In the genomic region with DNA sequence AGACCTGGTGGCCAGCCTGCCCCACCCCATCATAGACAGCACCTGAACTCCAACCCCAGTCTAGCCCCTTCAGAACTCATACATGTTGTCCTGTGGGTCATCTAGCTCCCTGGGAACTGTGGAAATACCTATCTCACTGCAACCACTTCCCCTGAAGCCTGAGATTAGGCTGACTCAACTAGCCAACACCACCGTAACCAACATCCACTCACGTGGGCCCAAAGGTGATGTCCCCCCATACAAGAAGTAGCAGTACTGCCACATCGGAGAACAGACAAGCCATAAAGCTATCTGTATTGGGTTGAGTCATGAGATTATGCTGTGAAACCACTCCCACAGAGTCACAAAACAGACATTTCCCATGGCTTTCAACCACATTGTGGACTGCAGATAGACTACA, we compare ENCODE assay signal across 20 cellular contexts. TPM values are rescaled to one million over a fixed set of nuclear protein-coding genes. Genes with fewer than 3 reads are reported as not detected.
DNase-seq lines count a peak whose midpoint lies in the region; ATAC-seq, FAIRE-seq and TF ChIP-seq lines count a peak whose summit lies in the region.
"Had no signal": no experiment of that assay in that cellular context is flagged by ENCODE, and none has a peak within 500 bp of the region (broad histone marks: within the 10 kb centered on the region; RNA-seq: fewer than 3 reads in every experiment).

No MANE protein-coding gene starts in this region.

- peak; percentile 85 for ATAC-seq in HG02610 (IDR thresholded peaks at IDR 0.05; ENCODE audit: unreplicated experiment)
- peak; percentile 79 for ATAC-seq in HG03442 (IDR thresholded peaks at IDR 0.05; ENCODE audit: unreplicated experiment)
- no peak; the same call in 1 of the 3 replicates for ATAC-seq in GM12878
- ATAC-seq: CD8-positive, alpha-beta T cell; HCT116 had no signal

- BruUV-seq in GM12878 (replicated peaks; lab: Mats Ljungman, UMichigan): no TSS peak

- no peak for TF ChIP-seq CTCF in GM12878 (IDR thresholded peaks at IDR 0.05 in 2 of 3, conservative IDR thresholded peaks at IDR 0.05 in 1 of 3; ENCODE audit: control insufficient read depth in 2 of 3, extremely low read depth in 1 of 3, insufficient read depth in 1 of 3, low read depth in 3 of 3, low read length in 3 of 3)
- TF ChIP-seq CTCF in osteocyte (IDR thresholded peaks at IDR 0.05): no peak
- TF ChIP-seq CTCF in progenitor cell of endocrine pancreas (IDR thresholded peaks at IDR 0.05; ENCODE audit: unreplicated experiment): no peak

- no peaks in the 10 kb centered on the region for H3K27me3 Mint-ChIP-seq in osteocyte (ENCODE audit: unreplicated experiment)
- H3K27me3 Mint-ChIP-seq in progenitor cell of endocrine pancreas: no peaks in the 10 kb centered on the region

- no peaks in the 10 kb centered on the region for H3K79me2 ChIP-seq in GM12878 (ENCODE audit: control insufficient read depth, insufficient read depth, low read length)

- H3K9me3 ChIP-seq in GM12878 (replicated peaks; ENCODE audit: control insufficient read depth, insufficient read depth, low read length): no peaks in the 10 kb centered on the region

- POLR2A ChIA-PET in GM12878 (lab: Charles Lee): no interaction called here

- H3K4me3 Mint-ChIP-seq in osteocyte (ENCODE audit: unreplicated experiment): no peak overlapping the region
- H3K4me3 Mint-ChIP-seq in progenitor cell of endocrine pancreas (ENCODE audit: low read depth): no peak overlapping the region
- H3K4me3 Mint-ChIP-seq: CD14-positive monocyte; CD8-positive, alpha-beta T cell; IgD-negative memory B cell had no signal

- peak; percentile 2 for DNase-seq in GM12878 (ENCODE audit: low read depth, low spot score)
- DNase-seq in osteocyte (ENCODE audit: extremely low spot score, unreplicated experiment): no peak
- no peak for DNase-seq in progenitor cell of endocrine pancreas (ENCODE audit: low spot score, unreplicated experiment)
- DNase-seq in NCI-H2227 treated with DMSO at 0.1 percent for 48 hours (lab: John Stamatoyannopoulos, UW): no peak
- DNase-seq: CD8-positive, alpha-beta T cell; COR-L47; DMS153; DMS79 treated with DMSO at 0.1 percent for 48 hours; EL; GM23248; KG1 had no signal

- H3K27ac Mint-ChIP-seq in osteocyte (ENCODE audit: unreplicated experiment) (no peak overlapping the region), progenitor cell of endocrine pancreas (no peak overlapping the region)
- H3K27ac Mint-ChIP-seq: CD14-positive monocyte; CD8-positive, alpha-beta T cell; IgD-negative memory B cell had no signal

- no peak overlapping the region for H3K27ac ChIP-seq in GM12878 (ENCODE audit: control insufficient read depth, insufficient read depth)
- H3K27ac ChIP-seq: A549, GM23248, HL-60 had no signal

- no peak overlapping the region for H3K9ac ChIP-seq in GM12878 (ENCODE audit: control insufficient read depth, insufficient read depth, low read length)
- H3K9ac ChIP-seq: GM23248 had no signal

- H3K4me1 Mint-ChIP-seq in osteocyte (ENCODE audit: unreplicated experiment) (no peaks in the 10 kb centered on the region), progenitor cell of endocrine pancreas (ENCODE audit: low read depth) (no peaks in the 10 kb centered on the region)
- H3K4me1 Mint-ChIP-seq: CD14-positive monocyte had no signal

- H3K27me3 ChIP-seq in GM12878 (replicated peaks in 1 of 2; ENCODE audit: control insufficient read depth in 2 of 2, insufficient read depth in 2 of 2, low read length in 1 of 2): no peaks in the 10 kb centered on the region

- H3K9me3 Mint-ChIP-seq in osteocyte (ENCODE audit: unreplicated experiment) (peaks cover 32% of the 10 kb centered on the region), progenitor cell of endocrine pancreas (ENCODE audit: low read depth) (peaks cover 20% of the 10 kb centered on the region)

- no peak for TF ChIP-seq EP300 in GM12878 (IDR thresholded peaks at IDR 0.05; ENCODE audit: borderline replicate concordance in 1 of 2, control insufficient read depth in 1 of 2, low read depth in 2 of 2, low read length in 2 of 2)

- H3K4me2 ChIP-seq in GM12878 (ENCODE audit: control insufficient read depth, insufficient read depth): no peak overlapping the region
- H3K4me2 ChIP-seq: A549 had no signal

- 20% methylated on average over 3 of the region's 3 CpGs for WGBS in GM12878 (ENCODE audit: insufficient coverage, insufficient replicate concordance, low lambda C conversion rate, missing lambda C conversion rate)

- CTCF ChIA-PET in GM12878 (lab: Yijun Ruan, JAX): no interaction called here

- H3K4me1 ChIP-seq in GM12878 (ENCODE audit: control insufficient read depth, insufficient read depth, low read length): no peaks in the 10 kb centered on the region
- H3K4me1 ChIP-seq: A549 had no signal

- no peak for TF ChIP-seq RAD21 in GM12878 (IDR thresholded peaks at IDR 0.05; ENCODE audit: insufficient read depth, low read depth, low read length)

- H3K4me3 ChIP-seq in GM12878: no peak overlapping the region
- H3K4me3 ChIP-seq: A549, GM23248 had no signal

- in situ Hi-C loops in GM12878 (cut with MboI): no loop called here

- H4K20me1 ChIP-seq in GM12878 (ENCODE audit: control insufficient read depth, insufficient read depth): no peaks in the 10 kb centered on the region

- TF ChIP-seq POLR2A in GM12878 (IDR thresholded peaks at IDR 0.05; ENCODE audit: low read depth, low read length): no peak

- H2AFZ ChIP-seq in GM12878 (ENCODE audit: control insufficient read depth, low read depth, low read length): no peak overlapping the region
- H2AFZ ChIP-seq: GM23248 had no signal

- intact Hi-C loops in GM12878 (cut with micrococcal nuclease; ENCODE audit: unreplicated experiment): no loop called here

- no peaks in the 10 kb centered on the region for H3K36me3 ChIP-seq in GM12878 (ENCODE audit: control insufficient read depth in 2 of 2, insufficient read depth in 2 of 2, low read length in 1 of 2)

- SMC1A ChIA-PET in GM12878 (lab: Charles Lee; ENCODE audit: uncharacterized antibody, unreplicated experiment): interaction anchor here (0.8 kb wide), 1 partner anchor 114 kb away, joined by 3 read pairs; no protein-coding TSS in a partner anchor

- RAD21 ChIA-PET in GM12878 (lab: Charles Lee; ENCODE audit: unreplicated experiment): no interaction called here

- no peak for FAIRE-seq in GM12878 (lab: Jason Lieb, UNC)
- FAIRE-seq: A549, D721Med, G401.6 had no signal

- H3K36me3 Mint-ChIP-seq in osteocyte (ENCODE audit: unreplicated experiment) (peaks cover 55% of the 10 kb centered on the region), progenitor cell of endocrine pancreas (ENCODE audit: insufficient read depth) (no peaks in the 10 kb centered on the region)
- H3K36me3 Mint-ChIP-seq: CD14-positive monocyte; CD8-positive, alpha-beta T cell; IgD-negative memory B cell had no signal

TF ChIP-seq in GM12878, 131 proteins besides CTCF, POLR2A, EP300 and RAD21 (continues in another document):
- TF ChIP-seq BHLHE40 (IDR thresholded peaks at IDR 0.05; ENCODE audit: borderline replicate concordance in 1 of 2, low read depth in 2 of 2, low read length in 1 of 2) (peak in 1 of 2 experiments; percentile 34; a peak in 1 of 4 replicates), TBL1XR1 (IDR thresholded peaks at IDR 0.05; ENCODE audit: low read depth, low read length) (no peak), NFIC (IDR thresholded peaks at IDR 0.05; ENCODE audit: low read depth, low read length) (no peak), NFXL1 (IDR thresholded peaks at IDR 0.05; ENCODE audit: borderline replicate concordance) (no peak), WRNIP1 (IDR thresholded peaks at IDR 0.05; ENCODE audit: borderline replicate concordance, low read depth, low read length) (no peak), BCL11A (IDR thresholded peaks at IDR 0.05; ENCODE audit: low read depth, low read length) (no peak)
- TF ChIP-seq, protein P1, sequence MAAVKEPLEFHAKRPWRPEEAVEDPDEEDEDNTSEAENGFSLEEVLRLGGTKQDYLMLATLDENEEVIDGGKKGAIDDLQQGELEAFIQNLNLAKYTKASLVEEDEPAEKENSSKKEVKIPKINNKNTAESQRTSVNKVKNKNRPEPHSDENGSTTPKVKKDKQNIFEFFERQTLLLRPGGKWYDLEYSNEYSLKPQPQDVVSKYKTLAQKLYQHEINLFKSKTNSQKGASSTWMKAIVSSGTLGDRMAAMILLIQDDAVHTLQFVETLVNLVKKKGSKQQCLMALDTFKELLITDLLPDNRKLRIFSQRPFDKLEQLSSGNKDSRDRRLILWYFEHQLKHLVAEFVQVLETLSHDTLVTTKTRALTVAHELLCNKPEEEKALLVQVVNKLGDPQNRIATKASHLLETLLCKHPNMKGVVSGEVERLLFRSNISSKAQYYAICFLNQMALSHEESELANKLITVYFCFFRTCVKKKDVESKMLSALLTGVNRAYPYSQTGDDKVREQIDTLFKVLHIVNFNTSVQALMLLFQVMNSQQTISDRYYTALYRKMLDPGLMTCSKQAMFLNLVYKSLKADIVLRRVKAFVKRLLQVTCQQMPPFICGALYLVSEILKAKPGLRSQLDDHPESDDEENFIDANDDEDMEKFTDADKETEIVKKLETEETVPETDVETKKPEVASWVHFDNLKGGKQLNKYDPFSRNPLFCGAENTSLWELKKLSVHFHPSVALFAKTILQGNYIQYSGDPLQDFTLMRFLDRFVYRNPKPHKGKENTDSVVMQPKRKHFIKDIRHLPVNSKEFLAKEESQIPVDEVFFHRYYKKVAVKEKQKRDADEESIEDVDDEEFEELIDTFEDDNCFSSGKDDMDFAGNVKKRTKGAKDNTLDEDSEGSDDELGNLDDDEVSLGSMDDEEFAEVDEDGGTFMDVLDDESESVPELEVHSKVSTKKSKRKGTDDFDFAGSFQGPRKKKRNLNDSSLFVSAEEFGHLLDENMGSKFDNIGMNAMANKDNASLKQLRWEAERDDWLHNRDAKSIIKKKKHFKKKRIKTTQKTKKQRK (IDR thresholded peaks at IDR 0.05; ENCODE audit: low read depth, low read length): no peak

RNA-seq across cellular contexts. Expression of a gene that starts 46.6 kb away (rescaled TPM):
- not detected in 2 replicates for total RNA-seq in GM12878 (2013; cell fraction: nucleolus; rRNA removed)
- total RNA-seq in GM12878 (2014; rRNA removed) (not detected in 2 replicates), GM12878 (2014; rRNA removed; fragmentation: Illumina TruSeq; extraction: Trizol) (not detected in 2 replicates), GM12878 (2021) (0.05 and 0.35 TPM in 2 replicates), osteocyte (33.1 and 34.4 TPM in 2 replicates), progenitor cell of endocrine pancreas (0.19 and 0.82 TPM in 2 replicates)
- polyA plus RNA-seq in GM12878 (2011; ENCODE audit: low read depth): not detected
- polyA plus RNA-seq in GM12878 (2011; rRNA removed) (not detected in 2 replicates), GM12878 (2014; fragmentation: Illumina TruSeq; extraction: Trizol) (not detected in 2 replicates), GM12878 (2014; fragmentation: Nextera tagmentation; extraction: Ambion mirVana) (not detected), GM12878 (2014; rRNA removed) (not detected in 2 replicates), GM12878 (2016; fragmentation: Nextera tagmentation; extraction: Ambion mirVana) (under 1 TPM in 1 of 2 experiments, not detected in 1; 0.03 TPM)
- polyA plus RNA-seq in GM12878 (2011; cell fraction: cytosol; rRNA removed): 0.02 TPM in 1 of 2 replicates, not detected in the other
- polyA plus RNA-seq in GM12878 (2011; cell fraction: nucleus; rRNA removed): not detected in 2 replicates
- 0.20 and 0.56 TPM in 2 replicates for polyA plus RNA-seq in GM12878 (2012)
- polyA minus RNA-seq in GM12878 (2011; rRNA and poly(A)+ RNA removed): not detected in 2 replicates
- not detected in 2 replicates for polyA minus RNA-seq in GM12878 (2011; cell fraction: cytosol; rRNA and poly(A)+ RNA removed)
- polyA minus RNA-seq in GM12878 (2011; cell fraction: nucleus; rRNA and poly(A)+ RNA removed): not detected in 2 replicates
- total RNA-seq: CD8-positive, alpha-beta T cell had no signal
- polyA plus RNA-seq: CD14-positive monocyte, IgD-negative memory B cell had no signal

Comparison
In these comparisons a context has a peak if more than half of its experiments do, and no peak if none do; other contexts are left out.
1. RNA of a gene that starts 46.6 kb away (total RNA-seq): 33.1 to 34.4 TPM in osteocyte; 0.19 to 0.82 TPM in progenitor cell of endocrine pancreas and 0.05 to 0.35 TPM in GM12878; every median in the first group is over 10 times any median in the second.